8 cellular contexts compared by ENCODE assay signal in the genomic region with DNA sequence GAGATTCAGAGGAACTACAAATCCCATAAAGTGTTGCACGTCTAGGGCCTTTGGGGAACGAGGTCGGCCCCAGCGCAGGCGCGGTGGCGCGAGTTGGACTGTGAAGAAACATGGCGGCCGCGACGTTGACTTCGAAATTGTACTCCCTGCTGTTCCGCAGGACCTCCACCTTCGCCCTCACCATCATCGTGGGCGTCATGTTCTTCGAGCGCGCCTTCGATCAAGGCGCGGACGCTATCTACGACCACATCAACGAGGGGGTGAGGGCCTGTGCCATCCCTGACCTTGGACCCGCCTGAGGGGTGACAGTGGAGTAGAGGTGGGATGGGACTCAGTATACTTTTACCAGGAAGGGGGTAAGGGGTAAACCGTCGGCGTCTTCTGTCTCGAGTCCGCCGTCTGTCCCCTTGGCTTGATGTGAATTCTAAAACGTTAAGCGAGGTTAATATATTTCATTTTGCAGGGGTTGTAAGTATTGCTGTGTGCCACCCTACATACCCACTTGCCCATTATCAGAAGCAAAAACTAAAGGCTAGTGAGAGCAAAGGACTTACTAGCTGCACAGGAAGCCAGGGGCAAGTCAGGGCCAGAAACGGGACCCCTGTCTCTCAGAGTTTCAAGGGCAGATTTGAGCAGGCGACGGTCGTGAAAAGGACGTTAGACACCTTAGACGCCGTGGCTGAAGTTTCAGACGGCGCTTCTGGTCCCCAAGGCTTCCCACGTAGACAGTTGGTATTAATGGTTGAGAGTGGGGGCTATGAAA. TPM values are rescaled to one million over a fixed set of nuclear protein-coding genes. Genes with fewer than 3 reads are reported as not detected.
DNase-seq lines count a peak whose midpoint lies in the region; ATAC-seq and TF ChIP-seq lines count a peak whose summit lies in the region.

A gene (plus strand): TSS at position 81 of the 763 bp plus-strand sequence. CDS start 30 bp downstream, at position 111.

- CTCF ChIA-PET in AG04450 (lab: Charles Lee), result interaction anchor here (0.7 to 1.5 kb wide), 2 partner anchors 78 to 321 kb away, joined by 3 read pairs; no protein-coding TSS in a partner anchor

- peak within 1 kb of the TSS; percentile 94 for H3K27ac Mint-ChIP-seq in chondrocyte (ENCODE audit: unreplicated experiment)

- DNase-seq in AG04450 (ENCODE audit: low read depth, low spot score), result peak; percentile 69
- peak; percentile 95 to 98 for DNase-seq in NCI-H446 (lab: John Stamatoyannopoulos, UW)
- DNase-seq in activated CD4-positive, alpha-beta T cell treated with anti-CD3 and anti-CD28 coated beads for 1 hour, result peak; percentile 88
- peak; percentile 97 for DNase-seq in chondrocyte (ENCODE audit: low spot score)
- DNase-seq in kidney glomerular epithelial cell (lab: John Stamatoyannopoulos, UW), result peak; percentile 98
- DNase-seq in stimulated activated CD4-positive, alpha-beta T cell treated with anti-CD3 and anti-CD28 coated beads, Interleukin-15, amount 100 ng/mL, for 48 hours (ENCODE audit: low read depth in 2 of 2), result peak; percentile 88

- H3K4me3 Mint-ChIP-seq in chondrocyte (ENCODE audit: unreplicated experiment), result peak within 1 kb of the TSS; percentile 100

- TF ChIP-seq CTCF in AG04450 (IDR thresholded peaks at IDR 0.05; ENCODE audit: low read depth, low read length), result no peak
- TF ChIP-seq CTCF in chondrocyte (IDR thresholded peaks at IDR 0.05), result no peak

- peaks cover 23% of the 10 kb centered on the region for H3K4me1 Mint-ChIP-seq in chondrocyte (ENCODE audit: low read depth)

- peaks cover 2% of the 10 kb centered on the region for H3K36me3 Mint-ChIP-seq in chondrocyte (ENCODE audit: low read depth)

- no peaks in the 10 kb centered on the region for H3K9me3 Mint-ChIP-seq in chondrocyte (ENCODE audit: low read depth)

- H3K27me3 ChIP-seq in AG04450 (ENCODE audit: control insufficient read depth, insufficient read depth, low read length), result no peaks in the 10 kb centered on the region

- H3K4me3 ChIP-seq in AG04450 (ENCODE audit: low read depth, low read length), result peak within 1 kb of the TSS; percentile 100

- no peaks in the 10 kb centered on the region for H3K9me3 ChIP-seq in AG04450 (ENCODE audit: control insufficient read depth, insufficient read depth, low read length)

- H3K27me3 Mint-ChIP-seq in chondrocyte (ENCODE audit: low read depth), result no peaks in the 10 kb centered on the region

- ATAC-seq in GM18907 (IDR thresholded peaks at IDR 0.05; ENCODE audit: unreplicated experiment) (peak; percentile 72), HG03139 (IDR thresholded peaks at IDR 0.05; ENCODE audit: unreplicated experiment) (peak; percentile 59)

- POLR2A ChIA-PET in AG04450 (lab: Yijun Ruan, JAX), result interaction anchor here (0.8 to 1.3 kb wide), 4 partner anchors 32 to 116 kb away, joined by 3 to 5 read pairs (median 4); no protein-coding TSS in a partner anchor

- H3K27ac ChIP-seq in AG04450 (ENCODE audit: low read depth, low read length), result peak within 1 kb of the TSS; percentile 47

RNA-seq across cellular contexts. Expression of the gene that starts here (rescaled TPM):
- polyA plus RNA-seq in AG04450 (2011; rRNA removed), result 170 and 197 TPM in 2 replicates
- polyA minus RNA-seq in AG04450 (2011; rRNA and poly(A)+ RNA removed), result 109 and 115 TPM in 2 replicates
- 59.2 to 73.2 TPM (median 63.5 TPM) in 3 replicates for total RNA-seq in chondrocyte

Comparison
In these comparisons a context has a peak if more than half of its experiments do, and no peak if none do; other contexts are left out.
1. Peak in every context shown above with its lines: DNase-seq, ATAC-seq, H3K4me3 ChIP-seq and H3K27ac ChIP-seq.